Comparison of ENCODE assay signal across 1 cellular context in genomic region chr14:21308479-21309237, GRCh38.
TF ChIP-seq lines count a peak whose summit lies in the region.

No MANE protein-coding gene starts in this region.

TF ChIP-seq in HepG2, 621 proteins besides CTCF, POLR2A, EP300 and RAD21 (continued from another document and continues in another):
- TF ChIP-seq IKZF5 (CRISPR knock-in tag; IDR thresholded peaks at IDR 0.05) = peak; percentile 85; the same call in 1 of the 2 replicates
- peak; percentile 65 for TF ChIP-seq ZNF280D (CRISPR knock-in tag; IDR thresholded peaks at IDR 0.05)
- peak; percentile 75 for TF ChIP-seq NFYC (CRISPR knock-in tag; IDR thresholded peaks at IDR 0.05)
- TF ChIP-seq GTF2F1 (IDR thresholded peaks at IDR 0.05; ENCODE audit: low read length) = no peak
- TF ChIP-seq GABPB1 (CRISPR knock-in tag; IDR thresholded peaks at IDR 0.05) = peak; percentile 52; the same call in 1 of the 2 replicates
- peak; percentile 55; the same call in 1 of the 2 replicates for TF ChIP-seq HDAC1 (CRISPR knock-in tag; IDR thresholded peaks at IDR 0.05)
- TF ChIP-seq GZF1 (CRISPR knock-in tag; IDR thresholded peaks at IDR 0.05) = 0 out of 2 replicates have a peak, but pooled peaks have one; percentile 64
- peak; percentile 29; the same call in 1 of the 2 replicates for TF ChIP-seq SOX5 (CRISPR knock-in tag; IDR thresholded peaks at IDR 0.05; ENCODE audit: borderline replicate concordance)
- peak; percentile 63; the same call in 1 of the 2 replicates for TF ChIP-seq THAP9 (CRISPR knock-in tag; IDR thresholded peaks at IDR 0.05; ENCODE audit: borderline replicate concordance)
- peak; percentile 43; the same call in 1 of the 2 replicates for TF ChIP-seq ZNF607 (CRISPR knock-in tag; IDR thresholded peaks at IDR 0.05; ENCODE audit: borderline replicate concordance)
- peak; percentile 9; the same call in 1 of the 2 replicates for TF ChIP-seq GATAD2A (CRISPR knock-in tag; IDR thresholded peaks at IDR 0.05)
- peak; percentile 15; the same call in 1 of the 2 replicates for TF ChIP-seq MED1 (CRISPR knock-in tag; IDR thresholded peaks at IDR 0.05)
- peak; percentile 68; the same call in 1 of the 2 replicates for TF ChIP-seq MEIS1 (CRISPR knock-in tag; IDR thresholded peaks at IDR 0.05; ENCODE audit: borderline replicate concordance)
- TF ChIP-seq POLR2G (IDR thresholded peaks at IDR 0.05; ENCODE audit: low read depth, low read length) = peak; percentile 96
- TF ChIP-seq NAIF1 (CRISPR knock-in tag; IDR thresholded peaks at IDR 0.05; ENCODE audit: borderline replicate concordance) = no peak
- TF ChIP-seq CHD4 (IDR thresholded peaks at IDR 0.05; ENCODE audit: borderline replicate concordance, low read length) = peak; percentile 88; the same call in 1 of the 2 replicates
- peak; percentile 87 for TF ChIP-seq RXRA (CRISPR knock-in tag; IDR thresholded peaks at IDR 0.05)
- TF ChIP-seq STAT6 (CRISPR knock-in tag; IDR thresholded peaks at IDR 0.05; ENCODE audit: borderline replicate concordance) = no peak
- peak; percentile 52; the same call in 1 of the 2 replicates for TF ChIP-seq NCOR1 (IDR thresholded peaks at IDR 0.05; ENCODE audit: borderline replicate concordance, low read length)
- TF ChIP-seq YEATS4 (CRISPR knock-in tag; IDR thresholded peaks at IDR 0.05; ENCODE audit: borderline replicate concordance) = peak; percentile 94
- TF ChIP-seq ZBTB4 (CRISPR knock-in tag; IDR thresholded peaks at IDR 0.05; ENCODE audit: borderline replicate concordance) = no peak
- TF ChIP-seq PPARG (CRISPR knock-in tag; conservative IDR thresholded peaks at IDR 0.05) = peak; percentile 53; the same call in 1 of the 2 replicates
- TF ChIP-seq ZBTB26 (CRISPR knock-in tag; IDR thresholded peaks at IDR 0.05; ENCODE audit: borderline replicate concordance) = peak; percentile 29; the same call in 1 of the 2 replicates
- TF ChIP-seq WIZ (CRISPR knock-in tag; IDR thresholded peaks at IDR 0.05) = no peak
- peak; percentile 98 for TF ChIP-seq TFDP2 (CRISPR knock-in tag; IDR thresholded peaks at IDR 0.05)
- TF ChIP-seq ZIK1 (CRISPR knock-in tag; IDR thresholded peaks at IDR 0.05; ENCODE audit: borderline replicate concordance, low read depth) = peak; percentile 88; the same call in 1 of the 2 replicates
- TF ChIP-seq ZNF605 (CRISPR knock-in tag; IDR thresholded peaks at IDR 0.05) = peak; percentile 66; the same call in 1 of the 2 replicates
- TF ChIP-seq SOX6 (IDR thresholded peaks at IDR 0.05) = no peak
- TF ChIP-seq SOX6 (CRISPR knock-in tag; IDR thresholded peaks at IDR 0.05) = 0 out of 2 replicates have a peak, but pooled peaks have one; percentile 14
